ENCODE assay signal across 8 cellular contexts in the genomic region with DNA sequence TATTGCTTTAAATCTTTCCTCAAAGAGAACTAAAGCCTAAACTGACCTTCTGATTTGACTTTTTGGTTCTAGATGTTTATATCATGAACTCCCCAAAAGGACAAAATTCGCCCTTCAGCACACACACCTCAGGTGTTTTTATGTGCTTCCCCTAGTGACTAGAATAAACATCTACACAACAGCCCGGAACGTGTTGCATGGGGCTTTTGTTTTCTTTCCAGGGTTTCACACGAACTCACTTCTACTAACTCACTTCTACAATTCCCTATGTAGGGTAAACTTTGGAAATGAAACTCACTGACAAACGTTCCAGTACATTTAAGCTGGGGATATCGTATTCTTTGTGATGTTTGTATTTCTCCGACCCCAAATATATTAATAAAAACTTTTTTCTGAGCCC. TPM values are rescaled to one million over a fixed set of nuclear protein-coding genes. Genes with fewer than 3 reads are reported as not detected.
A peak's percentile ranks its signal among the peaks of the same experiment; 100 is the strongest.
DNase-seq lines count a peak whose midpoint lies in the region; ATAC-seq, FAIRE-seq and TF ChIP-seq lines count a peak whose summit lies in the region.

No MANE protein-coding gene starts in this region.

- H3K4me3 ChIP-seq in AG10803 (ENCODE audit: low read length) (peak overlapping the region; percentile 96), GM08714 (ENCODE audit: low read length) (peak overlapping the region; percentile 88), SJCRH30 (peak overlapping the region; percentile 94), colonic mucosa (peak overlapping the region; percentile 93)

- no peak for FAIRE-seq in urothelium cell line (lab: Jason Lieb, UNC)

- peak overlapping the region in 1 of 2 donors; percentile 99 for H3K9ac ChIP-seq in colonic mucosa (ENCODE audit: low read depth in 2 of 2, low read length in 2 of 2)

- peaks cover 24% of the 10 kb centered on the region for H3K4me1 Mint-ChIP-seq in memory B cell

- no peak overlapping the region for H3K27ac ChIP-seq in SJCRH30
- H3K27ac ChIP-seq in colonic mucosa: no peak overlapping the region

- peak overlapping the region; percentile 98 for H3K4me3 Mint-ChIP-seq in memory B cell

- ATAC-seq in memory B cell (ENCODE audit: low read depth): peak; percentile 51

- no peaks in the 10 kb centered on the region for H3K27me3 Mint-ChIP-seq in memory B cell

- H3K27me3 ChIP-seq in SJCRH30 (no peaks in the 10 kb centered on the region), colonic mucosa (no peaks in the 10 kb centered on the region)

- intact Hi-C loops in colonic mucosa (cut with DNase I): no loop called here

- H3K4me1 ChIP-seq in SJCRH30 (no peaks in the 10 kb centered on the region), colonic mucosa (no peaks in the 10 kb centered on the region)

- DNase-seq in AG10803 (ENCODE audit: low read depth) (peak; percentile 36), HuH-7 (ENCODE audit: low spot score) (peak; percentile 57), SJCRH30 (peak in 1 of 2 experiments; percentile 45), colonic mucosa (peak; percentile 29), memory B cell (ENCODE audit: low spot score in 2 of 2) (peak; percentile 34 to 55), urothelium cell line (ENCODE audit: low spot score) (peak; percentile 38), HK-2 (ENCODE audit: unreplicated experiment) (no peak)

- H3K36me3 ChIP-seq in SJCRH30: peaks cover 11% of the 10 kb centered on the region
- H3K36me3 ChIP-seq in colonic mucosa: no peaks in the 10 kb centered on the region

- H3K36me3 Mint-ChIP-seq in memory B cell: peaks cover 3% of the 10 kb centered on the region

- no peaks in the 10 kb centered on the region for H3K9me3 ChIP-seq in SJCRH30 (replicated peaks)
- no peaks in the 10 kb centered on the region for H3K9me3 ChIP-seq in colonic mucosa

- TF ChIP-seq CTCF in AG10803 (conservative IDR thresholded peaks at IDR 0.05; ENCODE audit: low read length) (peak; percentile 22), colonic mucosa (IDR thresholded peaks at IDR 0.05) (no peak)

- peak overlapping the region; percentile 99 for H3K27ac Mint-ChIP-seq in memory B cell

- H3K9me3 Mint-ChIP-seq in memory B cell: no peaks in the 10 kb centered on the region

RNA-seq across cellular contexts. Expression of gene TRA2A, which starts 1.4 kb away (rescaled TPM):
- total RNA-seq in SJCRH30 (2014; rRNA removed; shearing (Covaris generic)): 50.0 and 51.2 TPM in 2 replicates
- 10 to 100 TPM; 73.2 to 83.3 TPM for total RNA-seq in colonic mucosa
